In genomic region chr6:127298475-127298874, GRCh38 we compare ENCODE assay signal across 24 cellular contexts. TPM values are rescaled to one million over a fixed set of nuclear protein-coding genes. Genes with fewer than 3 reads are reported as not detected.
A peak's percentile ranks its signal among the peaks of the same experiment; 100 is the strongest.
DNase-seq lines count a peak whose midpoint lies in the region; ATAC-seq and TF ChIP-seq lines count a peak whose summit lies in the region.
"Had no signal": no experiment of that assay in that cellular context is flagged by ENCODE, and none has a peak within 500 bp of the region (broad histone marks: within the 10 kb centered on the region; RNA-seq: fewer than 3 reads in every experiment).

No MANE protein-coding gene starts in this region.

- intact Hi-C loops in stomach (cut with DNase I; ENCODE audit: low total_unique reads) = no loop called here

- H3F3A ChIP-seq in GM23248 (ENCODE audit: insufficient read depth) = peaks cover 29% of the 10 kb centered on the region

- no peaks in the 10 kb centered on the region for H3K9me3 ChIP-seq in GM23248 (ENCODE audit: low read depth)
- H3K9me3 ChIP-seq in stomach = no peaks in the 10 kb centered on the region

- H3K27ac ChIP-seq in GM23248 (0 out of 2 replicates have a peak overlapping the region, but pooled peaks have one; percentile 94), foreskin keratinocyte (no peak overlapping the region), stomach (no peak overlapping the region)
- H3K27ac ChIP-seq: KMS-11, SK-N-MC had no signal

- peak; percentile 51 for ATAC-seq in foreskin keratinocyte

- no peak overlapping the region for H2AFZ ChIP-seq in GM23248
- H2AFZ ChIP-seq: GM23338 had no signal

- no peak overlapping the region for H3K4me2 ChIP-seq in GM23248 (ENCODE audit: unreplicated experiment)
- H3K4me2 ChIP-seq: GM23338, KMS-11 had no signal

- no peaks in the 10 kb centered on the region for H4K20me1 ChIP-seq in GM23248 (ENCODE audit: insufficient read depth)

- TF ChIP-seq CTCF in foreskin keratinocyte (conservative IDR thresholded peaks at IDR 0.05) (no peak), stomach (IDR thresholded peaks at IDR 0.05) (no peak)

- DNase-seq in EL (peak; percentile 11), GM23248 (peak; percentile 33), dermis blood vessel endothelial cell (peak; percentile 28), foreskin keratinocyte (peak in 1 of 2 donors; percentile 14), stomach (no peak), NCI-H526 treated with DMSO at 0.1 percent for 48 hours (lab: John Stamatoyannopoulos, UW) (no peak), NCI-H1105 treated with DMSO at 0.1 percent for 48 hours (lab: John Stamatoyannopoulos, UW) (no peak)
- DNase-seq: C1 segment of cervical spinal cord; CD8-positive, alpha-beta memory T cell; DMS 273 treated with DMSO at 0.1 percent for 48 hours; DMS79; H9; HFFc6; IMR-90; NCI-H1048; NCI-H1417 treated with DMSO at 0.1 percent for 48 hours; NCI-H1694 treated with DMSO at 0.1 percent for 48 hours; NCI-H2081; NCI-H524; NCI-H774; SIG-M5 had no signal

- no peak for TF ChIP-seq POLR2A in stomach (IDR thresholded peaks at IDR 0.05)

- peaks cover 65% of the 10 kb centered on the region for H3K79me2 ChIP-seq in GM23248 (ENCODE audit: insufficient read depth)

- H3K9me2 ChIP-seq in GM23248 (ENCODE audit: insufficient read depth) = no peaks in the 10 kb centered on the region

- H3K4me1 ChIP-seq in GM23248 (ENCODE audit: insufficient read depth) (peaks cover 27% of the 10 kb centered on the region), foreskin keratinocyte (peaks cover 7% of the 10 kb centered on the region), stomach (peaks cover 4 to 39% (median 24%) of the 10 kb centered on the region in 4 donors)

- TF ChIP-seq EP300 in stomach (IDR thresholded peaks at IDR 0.05) = no peak

- no peak overlapping the region for H3K9ac ChIP-seq in GM23248
- H3K9ac ChIP-seq: KMS-11 had no signal

- H3K27me3 ChIP-seq in GM23248 (replicated peaks; ENCODE audit: insufficient read depth) (no peaks in the 10 kb centered on the region), foreskin keratinocyte (no peaks in the 10 kb centered on the region), stomach (no peaks in the 10 kb centered on the region)

- WGBS in GM23248 (ENCODE audit: low coverage in 1 of 2, low lambda C conversion rate in 2 of 2, missing lambda C conversion rate in 2 of 2), 2 experiments = 75 to 81% methylated on average over 2 of the region's 2 CpGs
- 74 to 99% (median 90%) methylated on average over 2 of the region's 2 CpGs for WGBS in stomach, 5 donors

- H3K4me3 ChIP-seq in GM23248 (no peak overlapping the region), stomach (no peak overlapping the region)
- H3K4me3 ChIP-seq: GM23338, SK-N-MC had no signal

- in situ Hi-C loops in GM23248 (cut with MboI) = no loop called here

- H3K36me3 ChIP-seq in GM23248 (ENCODE audit: low read depth) (0 out of 2 replicates have a peak, but pooled peaks cover 3% of the 10 kb centered on the region), stomach (peaks cover 0 to 15% (median 11%) of the 10 kb centered on the region in 4 donors)

RNA-seq across cellular contexts. Expression of gene RNF146, which starts 31.8 kb away (rescaled TPM):
- total RNA-seq in GM23248 (2014; rRNA removed; shearing (Covaris generic)) = 32.6 and 46.3 TPM in 2 replicates
- polyA plus RNA-seq in GM23248 (2016; fragmentation: Nextera tagmentation; extraction: Ambion mirVana) (34.0 and 36.7 TPM in 2 replicates), foreskin keratinocyte (8.0 and 9.2 TPM in 2 replicates), stomach (10 to 100 TPM; 16.6 to 30.5 (median 21.1) TPM)
- total RNA-seq in dermis blood vessel endothelial cell (35.3 and 46.3 TPM in 2 replicates), foreskin keratinocyte (16.8 and 17.2 TPM in 2 replicates), stomach (100 to 1,000 TPM in 1 of 5 donors, 10 to 100 TPM in 4; 14.2 to 101 (median 58.9) TPM)

RNA-seq across cellular contexts. Expression of gene ECHDC1, which starts 44.9 kb away (rescaled TPM):
- total RNA-seq in GM23248 (2014; rRNA removed; shearing (Covaris generic)) = 60.8 and 115 TPM in 2 replicates
- polyA plus RNA-seq in GM23248 (2016; fragmentation: Nextera tagmentation; extraction: Ambion mirVana) (68.6 and 75.6 TPM in 2 replicates), foreskin keratinocyte (39.5 and 44.9 TPM in 2 replicates), stomach (10 to 100 TPM; 28.4 to 51.4 (median 50.7) TPM)
- total RNA-seq in dermis blood vessel endothelial cell (47.3 and 64.5 TPM in 2 replicates), foreskin keratinocyte (47.0 and 48.6 TPM in 2 replicates), stomach (10 to 100 TPM; 11.9 to 71.0 (median 50.8) TPM)

Comparison
In these comparisons a context has a peak if more than half of its experiments do, and no peak if none do; other contexts are left out.
1. DNase-seq: peak in EL (single experiment), GM23248 (single experiment) and dermis blood vessel endothelial cell (single experiment); none in stomach (single experiment), NCI-H526 treated with DMSO at 0.1 percent for 48 hours (single experiment) and NCI-H1105 treated with DMSO at 0.1 percent for 48 hours (single experiment).